ENCODE assay signal across 19 cellular contexts in genomic region chr6:42503894-42504293, GRCh38.
"Had no signal": no experiment of that assay in that cellular context is flagged by ENCODE, and none has a peak within 500 bp of the region (broad histone marks: within the 10 kb centered on the region; RNA-seq: fewer than 3 reads in every experiment).

No MANE protein-coding gene starts in this region.

- ATAC-seq: activated naive CD8-positive, alpha-beta T cell treated with anti-CD3 and anti-CD28 coated beads, Interleukin-2, amount 50 U/mL, for 24 hours; left ventricle myocardium superior; stimulated activated memory B cell treated with anti-CD40 and anti-IgM and Interleukin-4, amounts not matched to agents 10 μg/mL and 1 μg/mL and 100 μg/mL, for 72 hours; WTC11 had no signal

- H3K36me3 ChIP-seq: spleen, thyroid gland had no signal

- H3K9me3 ChIP-seq: spleen, thyroid gland had no signal

- H3K4me3 ChIP-seq: dorsolateral prefrontal cortex, spleen, thyroid gland had no signal

- H3K27ac ChIP-seq: dorsolateral prefrontal cortex, spleen, thyroid gland had no signal

- H3K4me1 ChIP-seq: spleen, thyroid gland had no signal

- DNase-seq: activated CD4-positive, alpha-beta T cell treated with anti-CD3 and anti-CD28 coated beads, Interleukin-2, amount 10 ng/mL, durations not matched to agents 24 days and 14 days; activated CD8-positive, alpha-beta memory T cell treated with anti-CD3 and anti-CD28 coated beads, Interleukin-2, amount 50 U/mL, for 48 hours; activated effector memory CD4-positive, alpha-beta T cell treated with Interleukin-2 at 50 U/mL for 16 hours; activated naive CD4-positive, alpha-beta T cell treated with anti-CD3 and anti-CD28 coated beads, Interleukin-2, amount 10 ng/mL, durations not matched to agents 7 days and 5 days; activated naive CD8-positive, alpha-beta T cell treated with anti-CD3 and anti-CD28 coated beads, Interleukin-2, amount 50 U/mL, for 24 hours; activated T-cell treated with anti-CD3 and anti-CD28 coated beads, Interleukin-2, amount 50 U/mL, for 48 hours; anterior cingulate cortex; central memory CD4-positive, alpha-beta T cell; dorsolateral prefrontal cortex; left ventricle myocardium superior; nephron progenitor cell; occipital lobe; posterior cingulate gyrus; retina; spleen; stimulated activated CD4-positive, alpha-beta T cell treated with anti-CD3 and anti-CD28 coated beads, Interleukin-4, amount 100 ng/mL, for 4 hours; thyroid gland had no signal

- H3K27me3 ChIP-seq: spleen, thyroid gland had no signal
